Comparison of ENCODE assay signal across 8 cellular contexts in genomic region chr2:42567806-42568429, GRCh38. TPM values are rescaled to one million over a fixed set of nuclear protein-coding genes. Genes with fewer than 3 reads are reported as not detected.
DNase-seq lines count a peak whose midpoint lies in the region; ATAC-seq and TF ChIP-seq lines count a peak whose summit lies in the region.

No MANE protein-coding gene starts in this region.

- no peak; a peak in 1 of 4 replicates for TF ChIP-seq CTCF in GM23338 (conservative IDR thresholded peaks at IDR 0.05; ENCODE audit: low read depth in 2 of 2)

- peaks cover 35% of the 10 kb centered on the region for H3K36me3 Mint-ChIP-seq in GM23338 (ENCODE audit: low read depth)
- peaks cover 8% of the 10 kb centered on the region for H3K36me3 Mint-ChIP-seq in activated naive CD8-positive, alpha-beta T cell treated with anti-CD3 and anti-CD28 coated beads, Interleukin-2, amount 50 U/mL, for 24 hours (ENCODE audit: low read depth)

- DNase-seq in NCI-H2081 (lab: John Stamatoyannopoulos, UW) (peak; percentile 26 to 57), NCI-H2081 treated with DMSO at 0.1 percent for 48 hours (lab: John Stamatoyannopoulos, UW) (no peak), GM23338 (ENCODE audit: low spot score) (peak; percentile 89), NAMALWA (ENCODE audit: low spot score) (peak; percentile 77), DMS79 (lab: John Stamatoyannopoulos, UW) (no peak)
- DNase-seq in activated naive CD8-positive, alpha-beta T cell treated with anti-CD3 and anti-CD28 coated beads, Interleukin-2, amount 50 U/mL, for 24 hours, result peak; percentile 22

- H3K9me2 ChIP-seq in GM23338 (ENCODE audit: insufficient read depth), result no peaks in the 10 kb centered on the region

- H3K27me3 ChIP-seq in GM23338 (ENCODE audit: insufficient read depth) (no peaks in the 10 kb centered on the region), iPS-15b (ENCODE audit: control insufficient read depth, insufficient read depth, low read length) (no peaks in the 10 kb centered on the region), skeletal muscle satellite cell (ENCODE audit: control insufficient read depth, insufficient read depth, low read length) (no peaks in the 10 kb centered on the region)

- peaks cover 21% of the 10 kb centered on the region for H3K36me3 ChIP-seq in GM23338 (ENCODE audit: insufficient read depth)
- peaks cover 13% of the 10 kb centered on the region for H3K36me3 ChIP-seq in iPS-15b (ENCODE audit: control insufficient read depth, insufficient read depth, low read length)
- no peaks in the 10 kb centered on the region for H3K36me3 ChIP-seq in skeletal muscle satellite cell (ENCODE audit: insufficient read depth, low read length)

- H3K4me2 ChIP-seq in GM23338 (peak overlapping the region; percentile 74), skeletal muscle satellite cell (ENCODE audit: low read length) (peak overlapping the region; percentile 49)

- peak overlapping the region; percentile 85 for H3K9ac ChIP-seq in iPS-15b (ENCODE audit: low read depth, low read length)
- peak overlapping the region; percentile 14 for H3K9ac ChIP-seq in skeletal muscle satellite cell (ENCODE audit: low read depth, low read length)

- H3K9me3 Mint-ChIP-seq in GM23338, result no peaks in the 10 kb centered on the region
- no peaks in the 10 kb centered on the region for H3K9me3 Mint-ChIP-seq in activated naive CD8-positive, alpha-beta T cell treated with anti-CD3 and anti-CD28 coated beads, Interleukin-2, amount 50 U/mL, for 24 hours

- peaks cover 25% of the 10 kb centered on the region for H3K4me1 Mint-ChIP-seq in GM23338
- H3K4me1 Mint-ChIP-seq in activated naive CD8-positive, alpha-beta T cell treated with anti-CD3 and anti-CD28 coated beads, Interleukin-2, amount 50 U/mL, for 24 hours, result peaks cover 27% of the 10 kb centered on the region

- H3K27ac ChIP-seq in GM23338 (ENCODE audit: low read depth), result peak overlapping the region; percentile 97

- peaks cover 14% of the 10 kb centered on the region for H3K27me3 Mint-ChIP-seq in GM23338 (ENCODE audit: insufficient read depth, low read depth, poor library complexity)
- H3K27me3 Mint-ChIP-seq in activated naive CD8-positive, alpha-beta T cell treated with anti-CD3 and anti-CD28 coated beads, Interleukin-2, amount 50 U/mL, for 24 hours, result no peaks in the 10 kb centered on the region

- peak overlapping the region; percentile 94 for H3K27ac Mint-ChIP-seq in GM23338
- H3K27ac Mint-ChIP-seq in activated naive CD8-positive, alpha-beta T cell treated with anti-CD3 and anti-CD28 coated beads, Interleukin-2, amount 50 U/mL, for 24 hours, result peak overlapping the region; percentile 81

- H3K4me1 ChIP-seq in GM23338 (ENCODE audit: insufficient read depth) (peaks cover 27% of the 10 kb centered on the region), iPS-15b (ENCODE audit: control insufficient read depth, insufficient read depth, low read length) (peaks cover 12% of the 10 kb centered on the region), skeletal muscle satellite cell (ENCODE audit: control insufficient read depth, insufficient read depth, low read length) (peaks cover 22% of the 10 kb centered on the region)

- H3K4me3 ChIP-seq in GM23338 (peak overlapping the region; percentile 45), iPS-15b (ENCODE audit: low read depth, low read length) (peak overlapping the region; percentile 55), skeletal muscle satellite cell (ENCODE audit: low read length) (no peak overlapping the region)

- no peak overlapping the region for H2AFZ ChIP-seq in GM23338

- H3K9me3 ChIP-seq in iPS-15b (ENCODE audit: control insufficient read depth, insufficient read depth, low read length) (no peaks in the 10 kb centered on the region), skeletal muscle satellite cell (replicated peaks; ENCODE audit: low read length) (no peaks in the 10 kb centered on the region)

- peaks cover 38% of the 10 kb centered on the region for H3K79me2 ChIP-seq in GM23338 (replicated peaks; ENCODE audit: insufficient read depth)

- ATAC-seq in GM23338, result peak; percentile 88
- ATAC-seq in activated naive CD8-positive, alpha-beta T cell treated with anti-CD3 and anti-CD28 coated beads, Interleukin-2, amount 50 U/mL, for 24 hours, result peak; percentile 26

- H3F3A ChIP-seq in GM23338 (replicated peaks; ENCODE audit: low read depth), result 0 out of 2 replicates have a peak, but pooled peaks cover 4% of the 10 kb centered on the region

- H4K20me1 ChIP-seq in GM23338 (replicated peaks; ENCODE audit: insufficient read depth), result peaks cover 7% of the 10 kb centered on the region; the same call in 1 of the 2 replicates

- H3K4me3 Mint-ChIP-seq in GM23338, result peak overlapping the region; percentile 67
- H3K4me3 Mint-ChIP-seq in activated naive CD8-positive, alpha-beta T cell treated with anti-CD3 and anti-CD28 coated beads, Interleukin-2, amount 50 U/mL, for 24 hours, result peak overlapping the region; percentile 66

TF ChIP-seq in GM23338, 12 proteins besides CTCF, POLR2A, EP300 and RAD21 (continues in another document):
- no peak for TF ChIP-seq ETS1 (IDR thresholded peaks at IDR 0.05)
- no peak for TF ChIP-seq CREB1 (CRISPR knock-in tag; IDR thresholded peaks at IDR 0.05; ENCODE audit: low read depth)
- TF ChIP-seq ZNF462 (CRISPR knock-in tag; IDR thresholded peaks at IDR 0.05), result no peak; the same call in 1 of the 2 replicates
- TF ChIP-seq EZH2 (IDR thresholded peaks at IDR 0.05; ENCODE audit: low read depth, unreplicated experiment), result no peak
- no peak for TF ChIP-seq POLR2AphosphoS5 (IDR thresholded peaks at IDR 0.05; ENCODE audit: low read depth)
- no peak for TF ChIP-seq JUNB (IDR thresholded peaks at IDR 0.05; ENCODE audit: unreplicated experiment)

RNA-seq across cellular contexts. Expression of gene MTA3, which starts 0.5 kb away (rescaled TPM):
- 145 and 162 TPM in 2 replicates for total RNA-seq in GM23338 (2014; rRNA removed; shearing (Covaris generic))
- 202 and 208 TPM in 2 replicates for polyA plus RNA-seq in GM23338 (2016; fragmentation: Nextera tagmentation; extraction: Ambion mirVana)
- total RNA-seq in skeletal muscle satellite cell (2012; rRNA removed), result 15.1 and 17.5 TPM in 2 replicates

Comparison
In these comparisons a context has a peak if more than half of its experiments do, and no peak if none do; other contexts are left out.
1. DNase-seq: peak in NCI-H2081 (2 of 2), GM23338 (single experiment), NAMALWA (single experiment) and activated naive CD8-positive, alpha-beta T cell treated with anti-CD3 and anti-CD28 coated beads, Interleukin-2, amount 50 U/mL, for 24 hours (single experiment); none in NCI-H2081 treated with DMSO at 0.1 percent for 48 hours (single experiment) and DMS79 (single experiment).